Comparison of ENCODE assay signal across 14 cellular contexts in the genomic region with DNA sequence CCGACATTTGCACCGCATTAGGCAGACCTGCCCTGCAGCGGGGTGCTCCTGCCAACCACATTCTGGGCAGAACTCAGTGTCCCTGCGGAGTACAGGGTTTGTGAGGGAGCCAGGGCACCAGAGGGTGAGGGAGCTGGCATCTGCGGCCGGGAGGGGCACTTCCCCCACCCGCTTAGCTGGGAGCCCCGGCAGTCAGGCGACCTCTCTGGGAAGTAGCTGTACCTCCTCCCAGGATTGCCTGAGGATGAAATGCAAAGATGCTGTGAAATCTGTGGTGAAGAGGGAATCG. TPM values are rescaled to one million over a fixed set of nuclear protein-coding genes. Genes with fewer than 3 reads are reported as not detected.
A peak's percentile ranks its signal among the peaks of the same experiment; 100 is the strongest.
DNase-seq lines count a peak whose midpoint lies in the region; ATAC-seq and TF ChIP-seq lines count a peak whose summit lies in the region.
"Had no signal": no experiment of that assay in that cellular context is flagged by ENCODE, and none has a peak within 500 bp of the region (broad histone marks: within the 10 kb centered on the region; RNA-seq: fewer than 3 reads in every experiment).

No MANE protein-coding gene starts in this region.

- 38 to 67% (median 56%) methylated on average over 10 of the region's 10 CpGs for WGBS in psoas muscle, 3 donors

- H3K36me3 ChIP-seq in left ventricle myocardium inferior (peaks cover 93% of the 10 kb centered on the region), psoas muscle (ENCODE audit: insufficient read depth in 1 of 2, low read depth in 1 of 2) (peaks cover 0 to 98% of the 10 kb centered on the region in 2 donors)
- H3K36me3 ChIP-seq: MG63 had no signal

- intact Hi-C loops in left ventricle myocardium inferior (cut with micrococcal nuclease) (no loop called here), psoas muscle (cut with DNase I) (no loop called here)

- H3K4me1 ChIP-seq in left ventricle myocardium inferior = peaks cover 16% of the 10 kb centered on the region
- peaks cover 12% of the 10 kb centered on the region for H3K4me1 ChIP-seq in psoas muscle

- no peaks in the 10 kb centered on the region for H3K27me3 ChIP-seq in left ventricle myocardium inferior (ENCODE audit: low read depth)
- no peaks in the 10 kb centered on the region for H3K27me3 ChIP-seq in psoas muscle (ENCODE audit: insufficient read depth in 3 of 3, low read length in 2 of 3)
- H3K27me3 ChIP-seq: MG63 had no signal

- peak in 8 of 14 donors; percentile 21 to 87 (median 66) for DNase-seq in C1 segment of cervical spinal cord (lab: John Stamatoyannopoulos, UW)
- DNase-seq in cerebellar nuclear complex (lab: John Stamatoyannopoulos, UW) = peak; percentile 7 to 40
- DNase-seq in left ventricle myocardium inferior = peak; percentile 44
- peak in 1 of 2 donors; percentile 86 for DNase-seq in psoas muscle
- no peak for DNase-seq in activated naive CD4-positive, alpha-beta T cell (lab: John Stamatoyannopoulos, UW)
- no peak for DNase-seq in omental fat pad (ENCODE audit: low spot score)
- no peak for DNase-seq in mucosa of gallbladder (ENCODE audit: low spot score)
- DNase-seq: DMS53, H9, MG63, NCI-H1105 treated with DMSO at 0.1 percent for 48 hours, NCI-H1930, NCI-H526 treated with DMSO at 0.1 percent for 48 hours had no signal

- ATAC-seq in psoas muscle (peak; percentile 29 to 89 (median 70)), omental fat pad (ENCODE audit: low FRiP score) (no peak), HG02870 (IDR thresholded peaks at IDR 0.05; ENCODE audit: unreplicated experiment) (no peak)

- H3K27ac ChIP-seq in left ventricle myocardium inferior (replicated peaks) (peak overlapping the region; percentile 84), psoas muscle (peak overlapping the region; percentile 81)

- H3K4me3 ChIP-seq in left ventricle myocardium inferior = no peak overlapping the region
- H3K4me3 ChIP-seq in psoas muscle = no peak overlapping the region
- H3K4me3 ChIP-seq: MG63 had no signal

- TF ChIP-seq CTCF in left ventricle myocardium inferior (IDR thresholded peaks at IDR 0.05; ENCODE audit: borderline replicate concordance) (no peak), psoas muscle (IDR thresholded peaks at IDR 0.05) (no peak), omental fat pad (IDR thresholded peaks at IDR 0.05) (no peak)

- H3K9me3 ChIP-seq in left ventricle myocardium inferior (replicated peaks) = no peaks in the 10 kb centered on the region
- H3K9me3 ChIP-seq in psoas muscle = no peaks in the 10 kb centered on the region
- H3K9me3 ChIP-seq: MG63 had no signal

RNA-seq across cellular contexts. Expression of a gene that starts 58.6 kb away (rescaled TPM):
- total RNA-seq in left ventricle myocardium inferior = 158 TPM
- total RNA-seq in psoas muscle = 100 to 1,000 TPM in 2 of 4 donors, 10 to 100 TPM in 2; 48.1 to 126 (median 98.0) TPM
- polyA plus RNA-seq in psoas muscle = 10 to 100 TPM; 22.7 to 74.4 (median 36.6) TPM
- total RNA-seq in omental fat pad = 10 to 100 TPM; 15.1 to 25.9 (median 23.9) TPM
- total RNA-seq in mucosa of gallbladder = 72.1 TPM

Comparison
In these comparisons a context has a peak if more than half of its experiments do, and no peak if none do; other contexts are left out.
1. DNase-seq: peak in C1 segment of cervical spinal cord (8 of 14), cerebellar nuclear complex (2 of 2) and left ventricle myocardium inferior (single experiment); none in activated naive CD4-positive, alpha-beta T cell (0 of 4), omental fat pad (single experiment) and mucosa of gallbladder (single experiment).
2. ATAC-seq: peak in psoas muscle (4 of 4); none in omental fat pad (single experiment) and HG02870 (single experiment).